Comparison of ENCODE assay signal across 1 cellular context in genomic region chr2:313991-314390, GRCh38.
TF ChIP-seq lines count a peak whose summit lies in the region.

No MANE protein-coding gene starts in this region.

TF ChIP-seq in H1, 55 proteins besides CTCF, POLR2A, EP300 and RAD21:
- TF ChIP-seq GABPA (IDR thresholded peaks at IDR 0.05; ENCODE audit: borderline replicate concordance, insufficient read depth, low read length) (no peak), SP2 (IDR thresholded peaks at IDR 0.05; ENCODE audit: low read length) (no peak), MAFK (IDR thresholded peaks at IDR 0.05; ENCODE audit: low read depth, low read length) (no peak), SRF (IDR thresholded peaks at IDR 0.05; ENCODE audit: low read depth, low read length) (no peak), RBBP5 (IDR thresholded peaks at IDR 0.05; ENCODE audit: borderline replicate concordance, low read depth, low read length) (no peak), YY1 (IDR thresholded peaks at IDR 0.05; ENCODE audit: low read depth, low read length) (no peak), KDM1A (IDR thresholded peaks at IDR 0.05; ENCODE audit: borderline replicate concordance, low read length) (no peak), KDM4A (IDR thresholded peaks at IDR 0.05; ENCODE audit: low read depth, low read length, severe bottlenecking) (no peak), CHD2 (IDR thresholded peaks at IDR 0.05; ENCODE audit: low read length) (no peak), CREB1 (IDR thresholded peaks at IDR 0.05) (no peak), MAX (IDR thresholded peaks at IDR 0.05) (no peak), CTBP2 (IDR thresholded peaks at IDR 0.05; ENCODE audit: borderline replicate concordance, insufficient read depth, insufficient read length, low read length) (no peak)
